In the genomic region with DNA sequence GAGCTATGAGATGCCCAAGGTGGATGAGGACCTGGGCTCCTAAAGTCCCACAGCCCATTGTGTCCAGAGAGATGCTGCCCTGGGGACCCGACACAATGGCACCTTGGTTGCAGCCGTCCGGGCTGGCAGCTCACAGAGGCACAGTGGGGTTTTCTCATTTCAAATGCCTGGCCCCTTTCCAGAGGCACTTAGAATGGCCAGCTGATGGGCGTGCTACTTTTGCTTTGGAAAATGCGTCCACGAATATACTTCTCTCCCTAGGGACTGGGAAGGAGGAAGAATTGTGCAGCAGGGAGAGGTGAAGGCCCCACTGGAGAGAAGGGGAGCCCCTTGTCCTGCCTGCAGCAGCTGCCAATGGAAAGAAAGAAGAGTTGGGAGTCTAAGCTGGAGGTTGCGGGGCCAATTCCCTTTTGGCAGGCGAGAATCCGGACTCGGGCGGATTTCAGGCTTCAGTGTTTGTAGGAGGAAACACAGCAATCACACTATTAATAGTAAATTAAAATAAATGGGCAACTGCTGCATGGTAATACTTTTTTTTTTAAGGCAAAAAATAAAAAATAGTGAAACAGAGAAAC, we compare ENCODE assay signal across 11 cellular contexts. TPM values are rescaled to one million over a fixed set of nuclear protein-coding genes. Genes with fewer than 3 reads are reported as not detected.
DNase-seq lines count a peak whose midpoint lies in the region; ATAC-seq and TF ChIP-seq lines count a peak whose summit lies in the region.
"Had no signal": no experiment of that assay in that cellular context is flagged by ENCODE, and none has a peak within 500 bp of the region (broad histone marks: within the 10 kb centered on the region; RNA-seq: fewer than 3 reads in every experiment).

No MANE protein-coding gene starts in this region.

- H3K4me3 ChIP-seq in left ventricle myocardium inferior = peak overlapping the region; percentile 68

- H3K4me1 Mint-ChIP-seq in activated naive CD8-positive, alpha-beta T cell treated with anti-CD3 and anti-CD28 coated beads, Interleukin-2, amount 10 ng/mL, durations not matched to agents 7 days and 5 days = peaks cover 37% of the 10 kb centered on the region
- H3K4me1 Mint-ChIP-seq in type B pancreatic cell (ENCODE audit: unreplicated experiment) (peaks cover 28% of the 10 kb centered on the region), HFFc6 (ENCODE audit: low read depth) (no peaks in the 10 kb centered on the region)

- no peaks in the 10 kb centered on the region for H3K9me3 Mint-ChIP-seq in activated naive CD8-positive, alpha-beta T cell treated with anti-CD3 and anti-CD28 coated beads, Interleukin-2, amount 10 ng/mL, durations not matched to agents 7 days and 5 days
- no peaks in the 10 kb centered on the region for H3K9me3 Mint-ChIP-seq in type B pancreatic cell
- H3K9me3 Mint-ChIP-seq in HFFc6 = no peaks in the 10 kb centered on the region

- DNase-seq in left ventricle myocardium inferior = no peak
- DNase-seq in left ventricle myocardium superior = no peak
- no peak for DNase-seq in activated naive CD8-positive, alpha-beta T cell treated with anti-CD3 and anti-CD28 coated beads, Interleukin-2, amount 10 ng/mL, durations not matched to agents 7 days and 5 days
- DNase-seq in middle frontal gyrus (ENCODE audit: extremely low spot score, low spot score) = peak; percentile 37
- DNase-seq in type B pancreatic cell (ENCODE audit: extremely low spot score, unreplicated experiment) = no peak
- no peak for DNase-seq in NCI-H1694 treated with DMSO at 0.1 percent for 48 hours (lab: John Stamatoyannopoulos, UW)
- no peak for DNase-seq in HCEC 1CT
- no peak for DNase-seq in HFFc6
- DNase-seq: KG1, thyroid gland had no signal

- H3K27ac ChIP-seq in left ventricle myocardium inferior (replicated peaks) = no peak overlapping the region
- H3K27ac ChIP-seq: thyroid gland had no signal

- POLR2A ChIA-PET in activated naive CD8-positive, alpha-beta T cell treated with anti-CD3 and anti-CD28 coated beads, Interleukin-2, amount 10 ng/mL, durations not matched to agents 7 days and 5 days (lab: Charles Lee) = interaction anchor here (0.8 to 8.0 kb wide), 10 partner anchors 11 to 97 kb away, joined by 3 to 358 read pairs (median 11); a partner anchor contains a TSS

- H3K36me3 ChIP-seq in left ventricle myocardium inferior = no peaks in the 10 kb centered on the region
- H3K36me3 ChIP-seq: thyroid gland had no signal

- H3K9me3 ChIP-seq in left ventricle myocardium inferior (replicated peaks) = no peaks in the 10 kb centered on the region
- H3K9me3 ChIP-seq: thyroid gland had no signal

- peaks cover 2% of the 10 kb centered on the region for H3K27me3 Mint-ChIP-seq in activated naive CD8-positive, alpha-beta T cell treated with anti-CD3 and anti-CD28 coated beads, Interleukin-2, amount 10 ng/mL, durations not matched to agents 7 days and 5 days
- H3K27me3 Mint-ChIP-seq in type B pancreatic cell (peaks cover 68% of the 10 kb centered on the region), HFFc6 (ENCODE audit: insufficient read depth) (peaks cover 64% of the 10 kb centered on the region)

- H3K27me3 ChIP-seq in left ventricle myocardium inferior (ENCODE audit: low read depth) = peaks cover 92% of the 10 kb centered on the region
- H3K27me3 ChIP-seq: thyroid gland had no signal

- peaks cover 18% of the 10 kb centered on the region for H3K36me3 Mint-ChIP-seq in activated naive CD8-positive, alpha-beta T cell treated with anti-CD3 and anti-CD28 coated beads, Interleukin-2, amount 10 ng/mL, durations not matched to agents 7 days and 5 days
- no peaks in the 10 kb centered on the region for H3K36me3 Mint-ChIP-seq in type B pancreatic cell
- no peaks in the 10 kb centered on the region for H3K36me3 Mint-ChIP-seq in HFFc6 (ENCODE audit: low read depth)

- TF ChIP-seq CTCF in left ventricle myocardium inferior (IDR thresholded peaks at IDR 0.05; ENCODE audit: borderline replicate concordance) (no peak), type B pancreatic cell (conservative IDR thresholded peaks at IDR 0.05) (no peak), HFFc6 (IDR thresholded peaks at IDR 0.05) (no peak)

- H3K4me1 ChIP-seq in left ventricle myocardium inferior = peaks cover 26% of the 10 kb centered on the region

- peak overlapping the region; percentile 75 for H3K27ac Mint-ChIP-seq in activated naive CD8-positive, alpha-beta T cell treated with anti-CD3 and anti-CD28 coated beads, Interleukin-2, amount 10 ng/mL, durations not matched to agents 7 days and 5 days
- H3K27ac Mint-ChIP-seq in type B pancreatic cell (no peak overlapping the region), HFFc6 (no peak overlapping the region)

- no peak for ATAC-seq in left ventricle myocardium superior
- ATAC-seq in activated naive CD8-positive, alpha-beta T cell treated with anti-CD3 and anti-CD28 coated beads, Interleukin-2, amount 10 ng/mL, durations not matched to agents 7 days and 5 days (ENCODE audit: low read depth) = no peak

- intact Hi-C loops in left ventricle myocardium inferior (cut with micrococcal nuclease) = loop anchor here (10.0 kb wide), 1 partner anchor 90 kb away; no protein-coding TSS in a partner anchor
- intact Hi-C loops in left ventricle myocardium superior (cut with micrococcal nuclease) = no loop called here

- H3K4me3 Mint-ChIP-seq in activated naive CD8-positive, alpha-beta T cell treated with anti-CD3 and anti-CD28 coated beads, Interleukin-2, amount 10 ng/mL, durations not matched to agents 7 days and 5 days = peak overlapping the region; percentile 81
- H3K4me3 Mint-ChIP-seq in type B pancreatic cell (peak overlapping the region; percentile 74), HFFc6 (no peak overlapping the region)

RNA-seq across cellular contexts. Expression of a gene that starts 1.1 kb away (rescaled TPM):
- 4.4 TPM for total RNA-seq in left ventricle myocardium inferior
- total RNA-seq in left ventricle myocardium superior = 3.9 TPM
- total RNA-seq in activated naive CD8-positive, alpha-beta T cell treated with anti-CD3 and anti-CD28 coated beads, Interleukin-2, amount 10 ng/mL, durations not matched to agents 7 days and 5 days = 100 to 1,000 TPM; 174 to 184 TPM
- 205 and 250 TPM in 2 replicates for total RNA-seq in type B pancreatic cell (ENCODE audit: low replicate concordance)
- total RNA-seq in HFFc6 (2021; fragmentation: NEBNext Ultra II Directional; extraction: Animal tissue kit (Norgen Biotek cat#: 25700)) = not detected
- total RNA-seq: NCI-H460 had no signal

Comparison
In these comparisons a context has a peak if more than half of its experiments do, and no peak if none do; other contexts are left out.
1. RNA of a gene that starts 1.1 kb away (total RNA-seq): 205 to 250 TPM in type B pancreatic cell and 174 to 184 TPM in activated naive CD8-positive, alpha-beta T cell treated with anti-CD3 and anti-CD28 coated beads, Interleukin-2, amount 10 ng/mL, durations not matched to agents 7 days and 5 days; 4.4 TPM in left ventricle myocardium inferior (single experiment), 3.9 TPM in left ventricle myocardium superior (single experiment) and not detected in HFFc6; every median in the first group is over 10 times any median in the second.